Comparison of ENCODE assay signal across 9 cellular contexts in the genomic region with DNA sequence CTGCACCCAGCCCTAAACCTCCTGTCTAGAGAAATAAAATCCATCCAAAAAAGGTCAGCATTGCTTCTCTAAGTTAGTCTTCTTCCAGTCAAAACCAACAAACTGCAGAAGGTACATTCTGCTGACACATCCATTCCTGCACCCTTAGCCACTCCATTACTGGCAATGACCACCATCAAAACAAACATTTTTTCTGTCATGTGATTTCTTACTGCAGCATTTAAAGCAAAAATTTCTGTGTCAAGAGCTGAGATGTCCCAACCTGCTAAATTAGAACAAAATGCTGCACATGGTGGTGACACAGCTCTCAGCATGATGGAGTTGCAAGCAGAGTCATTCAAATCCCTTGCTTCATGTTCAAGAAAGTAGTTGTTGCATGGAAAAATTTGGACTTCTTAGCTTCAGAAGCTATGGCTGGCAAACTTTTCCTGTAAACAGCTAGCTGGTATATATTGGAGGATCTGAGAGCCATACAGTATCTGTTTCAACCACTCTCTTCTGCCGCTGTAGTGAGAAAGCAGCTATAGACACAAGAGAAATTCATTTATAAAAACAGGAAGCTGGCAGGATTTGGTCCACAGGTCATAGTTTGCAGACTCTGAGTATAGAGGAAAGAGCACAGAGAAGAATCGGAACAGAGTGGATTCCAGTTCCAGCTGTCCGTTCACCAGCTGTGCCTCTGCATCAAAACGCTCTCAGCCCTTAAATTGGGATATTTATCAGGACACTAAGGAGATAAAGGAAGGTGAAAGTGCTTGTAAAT. TPM values are rescaled to one million over a fixed set of nuclear protein-coding genes. Genes with fewer than 3 reads are reported as not detected.
DNase-seq lines count a peak whose midpoint lies in the region; ATAC-seq, FAIRE-seq and TF ChIP-seq lines count a peak whose summit lies in the region.
"Had no signal": no experiment of that assay in that cellular context is flagged by ENCODE, and none has a peak within 500 bp of the region (broad histone marks: within the 10 kb centered on the region; RNA-seq: fewer than 3 reads in every experiment).

No MANE protein-coding gene starts in this region.

- H3K4me1 Mint-ChIP-seq in CD8-positive, alpha-beta memory T cell, result no peaks in the 10 kb centered on the region

- no peak overlapping the region for H3K27ac ChIP-seq in K562 (ENCODE audit: extremely low read depth, low read depth, low read length)
- no peak overlapping the region for H3K27ac ChIP-seq in CD8-positive, alpha-beta memory T cell (ENCODE audit: low read depth, low read length)

- no peak overlapping the region for H2AFZ ChIP-seq in K562 (ENCODE audit: low read depth, low read length)

- CTCF ChIA-PET in K562 (lab: Yijun Ruan, JAX; ENCODE audit: low intra/inter-chr PET ratio), result no interaction called here
- CTCF ChIA-PET in CD8-positive, alpha-beta memory T cell (lab: Charles Lee), result no interaction called here

- FAIRE-seq in K562 (lab: Jason Lieb, UNC), result no peak

- no peaks in the 10 kb centered on the region; a peak in 2 of 5 replicates for H3K4me1 ChIP-seq in K562 (replicated peaks in 1 of 2; ENCODE audit: control insufficient read depth in 2 of 2, insufficient read depth in 2 of 2, low read length in 2 of 2)
- no peaks in the 10 kb centered on the region for H3K4me1 ChIP-seq in CD8-positive, alpha-beta memory T cell (ENCODE audit: insufficient read depth, low read length)

- no peaks in the 10 kb centered on the region for H3K79me2 ChIP-seq in K562 (ENCODE audit: control insufficient read depth, insufficient read depth, low read length)

- H3K9ac ChIP-seq in K562 (ENCODE audit: insufficient read depth in 1 of 2, low read depth in 2 of 2, low read length in 2 of 2), result no peak overlapping the region

- DNase-seq in K562 (ENCODE audit: extremely low read depth in 1 of 4, low spot score in 3 of 4) (no peak), sciatic nerve (ENCODE audit: low spot score) (no peak), Right ventricle myocardium inferior (ENCODE audit: missing footprints) (no peak), NCI-H2227 (lab: John Stamatoyannopoulos, UW; ENCODE audit: unreplicated experiment) (no peak)
- no peak for DNase-seq in activated CD4-positive, alpha-beta T cell treated with anti-CD3 and anti-CD28 coated beads for 4 hours
- DNase-seq in CD8-positive, alpha-beta memory T cell, result no peak
- DNase-seq: stimulated activated CD4-positive, alpha-beta T cell treated with anti-CD3 and anti-CD28 coated beads, Interleukin-2, amount 100 ng/mL, for 48 hours had no signal

- H3K9me1 ChIP-seq in K562 (ENCODE audit: control insufficient read depth, insufficient read depth, low read length), result no peaks in the 10 kb centered on the region

- peaks cover 4 to 21% of the 10 kb centered on the region in 2 experiments; a peak in 4 of 5 replicates for H3K27me3 ChIP-seq in K562 (ENCODE audit: control insufficient read depth in 2 of 2, insufficient read depth in 2 of 2, low read length in 2 of 2)
- H3K27me3 ChIP-seq in CD8-positive, alpha-beta memory T cell (ENCODE audit: insufficient read depth, low read length, poor library complexity, severe bottlenecking), result no peaks in the 10 kb centered on the region

- no peaks in the 10 kb centered on the region for H4K20me1 ChIP-seq in K562 (replicated peaks; ENCODE audit: control insufficient read depth, insufficient read depth, low read length)

- no peak overlapping the region for H3K4me3 ChIP-seq in K562
- H3K4me3 ChIP-seq in CD8-positive, alpha-beta memory T cell (ENCODE audit: low read length), result no peak overlapping the region

- no peak for TF ChIP-seq EP300 in K562 (IDR thresholded peaks at IDR 0.05; ENCODE audit: low read length)

- H3K4me2 ChIP-seq in K562 (ENCODE audit: insufficient read depth, low read length), result no peak overlapping the region

- H3K36me3 ChIP-seq in K562 (ENCODE audit: control insufficient read depth, insufficient read depth, low read length), result no peaks in the 10 kb centered on the region
- H3K36me3 ChIP-seq in CD8-positive, alpha-beta memory T cell (ENCODE audit: insufficient read depth, low read length), result no peaks in the 10 kb centered on the region

- BruUV-seq in K562 (replicated peaks; lab: Mats Ljungman, UMichigan), result no TSS peak

- H3K36me3 Mint-ChIP-seq in CD8-positive, alpha-beta memory T cell, result no peaks in the 10 kb centered on the region

- in situ Hi-C loops in K562 (cut with MboI), result no loop called here

- no peak for TF ChIP-seq CTCF in K562 (IDR thresholded peaks at IDR 0.05 in 2 of 3, conservative IDR thresholded peaks at IDR 0.05 in 1 of 3; ENCODE audit: insufficient read depth in 2 of 3, low read depth in 1 of 3, low read length in 3 of 3)

- ATAC-seq in GM18519 (IDR thresholded peaks at IDR 0.05; ENCODE audit: low FRiP score, unreplicated experiment), result peak; percentile 55
- ATAC-seq in HG02884 (IDR thresholded peaks at IDR 0.05; ENCODE audit: unreplicated experiment), result peak; percentile 61
- no peak for ATAC-seq in K562
- ATAC-seq in sciatic nerve, result peak; percentile 69
- no peak for ATAC-seq in Right ventricle myocardium inferior

- no peaks in the 10 kb centered on the region for H3K9me3 Mint-ChIP-seq in CD8-positive, alpha-beta memory T cell

- H3K9me3 ChIP-seq in K562 (replicated peaks; ENCODE audit: control insufficient read depth, insufficient read depth, low read depth, low read length), result no peaks in the 10 kb centered on the region
- no peaks in the 10 kb centered on the region for H3K9me3 ChIP-seq in CD8-positive, alpha-beta memory T cell (ENCODE audit: low read length)

- H3K4me3 Mint-ChIP-seq in CD8-positive, alpha-beta memory T cell, result no peak overlapping the region

- TF ChIP-seq POLR2A in K562 (conservative IDR thresholded peaks at IDR 0.05), result no peak

- WGBS in K562 (ENCODE audit: insufficient coverage, low coverage, missing lambda C conversion rate), result 0% methylated on average over 3 of the region's 4 CpGs

- POLR2A ChIA-PET in K562 (lab: Yijun Ruan, JAX), result no interaction called here
- POLR2A ChIA-PET in CD8-positive, alpha-beta memory T cell (lab: Charles Lee), result no interaction called here

- no peak overlapping the region for H3K27ac Mint-ChIP-seq in CD8-positive, alpha-beta memory T cell

- H3K27me3 Mint-ChIP-seq in CD8-positive, alpha-beta memory T cell, result peaks cover 8 to 14% of the 10 kb centered on the region in 2 donors

- intact Hi-C loops in K562 (cut with micrococcal nuclease) (no loop called here), sciatic nerve (cut with DNase I) (no loop called here), Right ventricle myocardium inferior (cut with DNase I) (no loop called here)

- no peak for TF ChIP-seq RAD21 in K562 (CRISPR knock-in tag; conservative IDR thresholded peaks at IDR 0.05 in 1 of 2, IDR thresholded peaks at IDR 0.05 in 1 of 2)

TF ChIP-seq in K562, 482 proteins besides CTCF, POLR2A, EP300 and RAD21:
- peak; percentile 47; the same call in 1 of the 2 replicates for TF ChIP-seq C11orf30 (IDR thresholded peaks at IDR 0.05; ENCODE audit: low read depth)
- peak; percentile 67 for TF ChIP-seq ZNF316 (IDR thresholded peaks at IDR 0.05)
- TF ChIP-seq BRD9 (IDR thresholded peaks at IDR 0.05; ENCODE audit: low read depth, partially characterized antibody), result no peak
- no peak for TF ChIP-seq DIDO1 (tag; IDR thresholded peaks at IDR 0.05; ENCODE audit: low read depth)

RNA-seq across cellular contexts. Expression of gene RUBCNL, which starts 17.4 kb away (rescaled TPM):
- not detected in 2 replicates for total RNA-seq in K562 (2011; cell fraction: chromatin; rRNA removed; ENCODE audit: low replicate concordance)
- not detected in 2 replicates for total RNA-seq in K562 (2011; cell fraction: nucleolus; rRNA removed)
- not detected in 2 replicates for total RNA-seq in K562 (2011; cell fraction: nucleoplasm; rRNA removed)
- total RNA-seq in K562 (2014; rRNA removed) (0.20 TPM in 1 of 2 replicates, not detected in the other), K562 (2014; rRNA removed; fragmentation: Illumina TruSeq; extraction: Trizol) (0.04 and 0.16 TPM in 2 replicates), K562 (2015; rRNA removed; fragmentation: Illumina TruSeq; extraction: Trizol) (0.25 and 0.26 TPM in 2 replicates), K562 (2021) (0.35 and 0.45 TPM in 2 replicates), sciatic nerve (7.3 TPM), Right ventricle myocardium inferior (0.51 TPM)
- polyA plus RNA-seq in K562 (2011; rRNA removed) (not detected in 2 replicates), K562 (2014; fragmentation: Illumina TruSeq; extraction: Trizol) (0.08 and 0.15 TPM in 2 replicates), K562 (2014; fragmentation: Nextera tagmentation; extraction: Ambion mirVana) (under 1 TPM; 0.08 TPM), K562 (2014; rRNA removed) (0.18 TPM in 1 of 2 replicates, not detected in the other)
- not detected in 2 replicates for polyA plus RNA-seq in K562 (2011; cell fraction: cytosol; rRNA removed)
- polyA plus RNA-seq in K562 (2011; cell fraction: nucleus; rRNA removed), result not detected in 2 replicates
- polyA plus RNA-seq in K562 (2012), result 0.10 and 0.78 TPM in 2 replicates
- polyA minus RNA-seq in K562 (2011; rRNA and poly(A)+ RNA removed), result not detected in 2 replicates
- not detected in 2 replicates for polyA minus RNA-seq in K562 (2011; cell fraction: cytosol; rRNA and poly(A)+ RNA removed)
- polyA minus RNA-seq in K562 (2011; cell fraction: nucleus; rRNA and poly(A)+ RNA removed), result not detected in 2 replicates
- not detected for total RNA-seq in CD8-positive, alpha-beta memory T cell
- polyA plus RNA-seq in CD8-positive, alpha-beta memory T cell, result not detected

Comparison
In these comparisons a context has a peak if more than half of its experiments do, and no peak if none do; other contexts are left out.
1. ATAC-seq: peak in GM18519 (single experiment), HG02884 (single experiment) and sciatic nerve (single experiment); none in K562 (single experiment) and Right ventricle myocardium inferior (single experiment).